ENCODE assay signal across 10 cellular contexts in genomic region chr2:102141011-102141914, GRCh38. TPM values are rescaled to one million over a fixed set of nuclear protein-coding genes. Genes with fewer than 3 reads are reported as not detected.
A peak's percentile ranks its signal among the peaks of the same experiment; 100 is the strongest.
DNase-seq lines count a peak whose midpoint lies in the region; ATAC-seq and TF ChIP-seq lines count a peak whose summit lies in the region.
"Had no signal": no experiment of that assay in that cellular context is flagged by ENCODE, and none has a peak within 500 bp of the region (broad histone marks: within the 10 kb centered on the region; RNA-seq: fewer than 3 reads in every experiment).

No MANE protein-coding gene starts in this region.

- peak overlapping the region; percentile 99 for H3K27ac Mint-ChIP-seq in dendritic cell treated with granulocyte-macrophage colony-stimulating factor and Interleukin-4, amounts not matched to agents 40 ng/mL and 50 ng/mL, for 4 days
- peak overlapping the region; percentile 89 for H3K27ac Mint-ChIP-seq in mesothelial cell of epicardium

- no peak for ATAC-seq in activated T-cell treated with anti-CD3 and anti-CD28 coated beads, Interleukin-2, amount 50 U/mL, for 4 hours
- ATAC-seq in HG03280 (IDR thresholded peaks at IDR 0.05; ENCODE audit: unreplicated experiment), result no peak

- 63 to 64% methylated on average over 13 of the region's 13 CpGs for WGBS in tibial nerve, 2 donors

- peaks cover 0 to 8% (median 0%) of the 10 kb centered on the region in 3 donors for H3K36me3 ChIP-seq in tibial nerve

- H3K4me1 ChIP-seq in tibial nerve, result peaks cover 0 to 12% (median 5%) of the 10 kb centered on the region in 4 donors

- peak overlapping the region in 3 of 4 donors; percentile 71 to 90 (median 82) for H3K27ac ChIP-seq in tibial nerve

- peaks cover 0 to 30% (median 6%) of the 10 kb centered on the region in 4 donors for H3K9me3 ChIP-seq in tibial nerve

- H3K27me3 ChIP-seq in tibial nerve, result no peaks in the 10 kb centered on the region

- peaks cover 42% of the 10 kb centered on the region for H3K9me3 Mint-ChIP-seq in activated T-cell treated with anti-CD3 and anti-CD28 coated beads, Interleukin-2, amount 50 U/mL, for 4 hours
- peaks cover 19% of the 10 kb centered on the region for H3K9me3 Mint-ChIP-seq in dendritic cell treated with granulocyte-macrophage colony-stimulating factor and Interleukin-4, amounts not matched to agents 40 ng/mL and 50 ng/mL, for 4 days
- H3K9me3 Mint-ChIP-seq in mesothelial cell of epicardium, result peaks cover 3% of the 10 kb centered on the region

- peaks cover 23% of the 10 kb centered on the region for H3K36me3 Mint-ChIP-seq in activated T-cell treated with anti-CD3 and anti-CD28 coated beads, Interleukin-2, amount 50 U/mL, for 4 hours (ENCODE audit: insufficient read depth)
- H3K36me3 Mint-ChIP-seq in dendritic cell treated with granulocyte-macrophage colony-stimulating factor and Interleukin-4, amounts not matched to agents 40 ng/mL and 50 ng/mL, for 4 days (ENCODE audit: low read depth), result peaks cover 43% of the 10 kb centered on the region
- H3K36me3 Mint-ChIP-seq in mesothelial cell of epicardium, result peaks cover 4% of the 10 kb centered on the region

- peak overlapping the region in 2 of 4 donors; percentile 56 to 65 for H3K4me3 ChIP-seq in tibial nerve

- DNase-seq in activated T-cell treated with anti-CD3 and anti-CD28 coated beads, Interleukin-2, amount 50 U/mL, for 4 hours, result no peak
- no peak for DNase-seq in activated T-cell treated with anti-CD3 and anti-CD28 coated beads, Interleukin-2, amount 50 U/mL, for 1 hour
- DNase-seq in mesothelial cell of epicardium (ENCODE audit: low spot score in 2 of 2, unreplicated experiment in 2 of 2) (no peak), tibial nerve (ENCODE audit: low spot score in 2 of 2) (no peak), putamen (ENCODE audit: low spot score) (no peak), HuH-7.5 (ENCODE audit: low spot score) (no peak)
- DNase-seq: AML-193, NCI-H2227 treated with DMSO at 0.1 percent for 48 hours had no signal

- no peak for TF ChIP-seq CTCF in mesothelial cell of epicardium (IDR thresholded peaks at IDR 0.05; ENCODE audit: unreplicated experiment)
- no peak for TF ChIP-seq CTCF in tibial nerve (IDR thresholded peaks at IDR 0.05)

- intact Hi-C loops in dendritic cell treated with granulocyte-macrophage colony-stimulating factor and Interleukin-4, amounts not matched to agents 40 ng/mL and 50 ng/mL, for 4 days (cut with micrococcal nuclease), result loop anchor here (5.0 kb wide), 1 partner anchor 114 kb away; no protein-coding TSS in a partner anchor

- no peak for TF ChIP-seq EP300 in tibial nerve (IDR thresholded peaks at IDR 0.05)

- TF ChIP-seq POLR2A in tibial nerve (IDR thresholded peaks at IDR 0.05), result no peak

- peak overlapping the region; percentile 68 for H3K4me3 Mint-ChIP-seq in activated T-cell treated with anti-CD3 and anti-CD28 coated beads, Interleukin-2, amount 50 U/mL, for 4 hours
- H3K4me3 Mint-ChIP-seq in dendritic cell treated with granulocyte-macrophage colony-stimulating factor and Interleukin-4, amounts not matched to agents 40 ng/mL and 50 ng/mL, for 4 days, result peak overlapping the region; percentile 48
- peak overlapping the region; percentile 79 for H3K4me3 Mint-ChIP-seq in mesothelial cell of epicardium

- H3K27me3 Mint-ChIP-seq in activated T-cell treated with anti-CD3 and anti-CD28 coated beads, Interleukin-2, amount 50 U/mL, for 4 hours (ENCODE audit: low read depth), result peaks cover 32% of the 10 kb centered on the region
- H3K27me3 Mint-ChIP-seq in dendritic cell treated with granulocyte-macrophage colony-stimulating factor and Interleukin-4, amounts not matched to agents 40 ng/mL and 50 ng/mL, for 4 days, result peaks cover 6% of the 10 kb centered on the region
- H3K27me3 Mint-ChIP-seq in mesothelial cell of epicardium (ENCODE audit: low read depth), result peaks cover 2% of the 10 kb centered on the region

- H3K4me1 Mint-ChIP-seq in activated T-cell treated with anti-CD3 and anti-CD28 coated beads, Interleukin-2, amount 50 U/mL, for 4 hours (ENCODE audit: low read depth), result peaks cover 43% of the 10 kb centered on the region
- H3K4me1 Mint-ChIP-seq in dendritic cell treated with granulocyte-macrophage colony-stimulating factor and Interleukin-4, amounts not matched to agents 40 ng/mL and 50 ng/mL, for 4 days (ENCODE audit: low read depth), result peaks cover 57% of the 10 kb centered on the region
- peaks cover 39% of the 10 kb centered on the region for H3K4me1 Mint-ChIP-seq in mesothelial cell of epicardium

RNA-seq across cellular contexts. Expression of gene IL1R1, which starts 1.3 kb away (rescaled TPM):
- 10 to 100 TPM; 19.6 to 33.5 (median 21.3) TPM for total RNA-seq in activated T-cell treated with anti-CD3 and anti-CD28 coated beads, Interleukin-2, amount 50 U/mL, for 4 hours
- total RNA-seq in mesothelial cell of epicardium, result 10.8 to 13.6 TPM (median 13.3 TPM) in 3 replicates
- 10 to 100 TPM; 29.5 to 81.2 (median 57.4) TPM for total RNA-seq in tibial nerve

RNA-seq across cellular contexts. Expression of gene IL1RL2, which starts 45.6 kb away (rescaled TPM):
- total RNA-seq in activated T-cell treated with anti-CD3 and anti-CD28 coated beads, Interleukin-2, amount 50 U/mL, for 4 hours, result under 1 TPM; 0.29 to 0.99 (median 0.60) TPM
- total RNA-seq in mesothelial cell of epicardium (0.40 TPM in 1 of 3 replicates, not detected in the others), tibial nerve (under 1 TPM in 1 of 4 donors, not detected in 3; 0.30 TPM)
